Comparison of ENCODE assay signal across 8 cellular contexts in the genomic region with DNA sequence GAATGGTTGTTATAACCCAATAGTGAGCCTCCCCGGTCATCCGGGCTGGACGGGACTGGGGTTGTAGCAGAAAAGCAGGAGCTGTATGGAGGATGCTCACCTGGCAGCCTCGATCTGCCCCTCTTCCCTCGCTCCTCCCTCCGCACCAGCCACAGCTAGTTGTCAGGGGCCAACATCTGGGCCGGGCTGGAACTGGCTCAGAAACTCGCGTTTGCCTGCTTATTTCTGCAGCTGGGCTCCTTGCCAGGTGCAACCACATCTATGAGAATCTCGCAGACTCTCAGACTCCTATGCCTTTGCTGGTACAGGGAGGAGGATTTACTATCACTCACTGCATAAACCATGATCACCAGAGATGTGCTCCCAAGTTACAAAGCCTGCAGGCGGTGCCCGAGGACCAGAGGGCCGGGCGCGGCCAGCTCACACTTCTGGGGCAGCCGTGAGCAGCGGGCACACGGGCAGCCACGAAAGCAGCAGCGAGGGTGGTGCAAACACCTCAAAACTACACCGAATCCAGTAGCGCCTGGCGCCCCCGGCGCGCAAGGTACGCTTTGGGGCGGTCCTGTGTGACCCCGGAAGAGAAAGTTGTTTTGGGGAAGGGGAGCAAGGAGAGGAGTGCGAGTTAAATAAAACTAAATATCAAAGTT. TPM values are rescaled to one million over a fixed set of nuclear protein-coding genes. Genes with fewer than 3 reads are reported as not detected.
DNase-seq lines count a peak whose midpoint lies in the region; ATAC-seq, FAIRE-seq and TF ChIP-seq lines count a peak whose summit lies in the region.

No MANE protein-coding gene starts in this region.

- peak overlapping the region in 1 of 2 donors; percentile 57 for H3K27ac ChIP-seq in liver (ENCODE audit: low read depth in 1 of 2, low read length in 2 of 2)

- no peaks in the 10 kb centered on the region for H3K36me3 ChIP-seq in liver (ENCODE audit: control insufficient read depth in 4 of 4, insufficient read depth in 3 of 4, low read depth in 1 of 4, low read length in 3 of 4)

- peak overlapping the region; percentile 83 for H3K27ac Mint-ChIP-seq in activated CD4-positive, alpha-beta T cell treated with anti-CD3 and anti-CD28 coated beads for 36 hours

- intact Hi-C loops in activated CD4-positive, alpha-beta T cell treated with anti-CD3 and anti-CD28 coated beads for 36 hours (cut with DNase I, micrococcal nuclease), result loop anchor here (1.0 to 10.0 kb wide), 8 partner anchors 143 to 1497 kb away; a partner anchor contains a TSS

- H3K36me3 Mint-ChIP-seq in activated CD4-positive, alpha-beta T cell treated with anti-CD3 and anti-CD28 coated beads for 36 hours (ENCODE audit: low read depth), result no peaks in the 10 kb centered on the region

- H3K4me3 ChIP-seq in liver (ENCODE audit: low read depth in 1 of 3, low read length in 3 of 3), result peak overlapping the region; percentile 35 to 80 (median 76)

- peaks cover 0 to 3% (median under 1%) of the 10 kb centered on the region in 4 donors for H3K9me3 ChIP-seq in liver (ENCODE audit: control insufficient read depth in 4 of 4, low read length in 3 of 4)

- ATAC-seq in HG02943 (IDR thresholded peaks at IDR 0.05; ENCODE audit: low read depth, unreplicated experiment), result peak; percentile 61
- peak; percentile 62 for ATAC-seq in activated CD4-positive, alpha-beta T cell treated with anti-CD3 and anti-CD28 coated beads for 36 hours

- peak overlapping the region; percentile 90 for H3K4me3 Mint-ChIP-seq in activated CD4-positive, alpha-beta T cell treated with anti-CD3 and anti-CD28 coated beads for 36 hours

- CTCF ChIA-PET in activated CD4-positive, alpha-beta T cell treated with anti-CD3 and anti-CD28 coated beads for 36 hours (lab: Charles Lee), result interaction anchor here (0.6 to 3.2 kb wide), 6 partner anchors 23 to 162 kb away, joined by 3 to 17 read pairs (median 4); no protein-coding TSS in a partner anchor

- no peaks in the 10 kb centered on the region for H3K9me3 Mint-ChIP-seq in activated CD4-positive, alpha-beta T cell treated with anti-CD3 and anti-CD28 coated beads for 36 hours (ENCODE audit: low read depth)

- POLR2A ChIA-PET in activated CD4-positive, alpha-beta T cell treated with anti-CD3 and anti-CD28 coated beads for 36 hours (lab: Charles Lee), result interaction anchor here (0.5 kb wide), 1 partner anchor 167 kb away, joined by 4 read pairs; no protein-coding TSS in a partner anchor

- DNase-seq in ACHN, result peak; percentile 83
- DNase-seq in GM18507 (ENCODE audit: extremely low spot score, insufficient read length, low read depth), result peak; percentile 25
- DNase-seq in NCI-H2171 (lab: John Stamatoyannopoulos, UW), result peak; percentile 61
- DNase-seq in activated CD4-positive, alpha-beta T cell treated with anti-CD3 and anti-CD28 coated beads for 36 hours, result peak; percentile 69
- DNase-seq in dermis blood vessel endothelial cell, result peak; percentile 88
- DNase-seq in stimulated activated CD4-positive, alpha-beta T cell treated with anti-CD3 and anti-CD28 coated beads, Interleukin-4, amount 100 ng/mL, for 24 hours, result peak; percentile 40

- no peak for TF ChIP-seq CTCF in liver (IDR thresholded peaks at IDR 0.05; ENCODE audit: low read depth, low read length, missing input control)

- H3K27me3 ChIP-seq in liver (ENCODE audit: control insufficient read depth in 4 of 4, insufficient read depth in 4 of 4, low read length in 3 of 4), result peaks cover 0 to 11% (median 3%) of the 10 kb centered on the region in 4 donors

- H3K9ac ChIP-seq in liver (ENCODE audit: low read depth in 1 of 2, low read length in 2 of 2), result no peak overlapping the region

- peak; percentile 31 to 39 for TF ChIP-seq RAD21 in liver (IDR thresholded peaks at IDR 0.05)

- peaks cover 6 to 24% (median 19%) of the 10 kb centered on the region in 4 donors for H3K4me1 ChIP-seq in liver (ENCODE audit: control insufficient read depth in 4 of 4, insufficient read depth in 4 of 4, low read length in 3 of 4)

- peaks cover 17% of the 10 kb centered on the region for H3K4me1 Mint-ChIP-seq in activated CD4-positive, alpha-beta T cell treated with anti-CD3 and anti-CD28 coated beads for 36 hours

- in situ Hi-C loops in ACHN (cut with HindIII; ENCODE audit: low pct_ligation_motif_present, low pct_unique_long_range_greater_than_20kb, low sequenced_read_pairs), result no loop called here

- FAIRE-seq in GM18507 (lab: Jason Lieb, UNC), result no peak

- 2% methylated on average over 30 of the region's 30 CpGs for WGBS in liver

- H3K27me3 Mint-ChIP-seq in activated CD4-positive, alpha-beta T cell treated with anti-CD3 and anti-CD28 coated beads for 36 hours, result peaks cover 22% of the 10 kb centered on the region

TF ChIP-seq in liver, 16 proteins besides CTCF, POLR2A, EP300 and RAD21:
- TF ChIP-seq HNF4A (conservative IDR thresholded peaks at IDR 0.05) (no peak), TAF1 (conservative IDR thresholded peaks at IDR 0.05) (no peak), GABPA (IDR thresholded peaks at IDR 0.05 in 1 of 2, conservative IDR thresholded peaks at IDR 0.05 in 1 of 2) (no peak), YY1 (IDR thresholded peaks at IDR 0.05) (no peak), JUND (IDR thresholded peaks at IDR 0.05) (no peak), EGR1 (IDR thresholded peaks at IDR 0.05; ENCODE audit: low read depth in 2 of 2) (no peak)
- TF ChIP-seq, protein P1, sequence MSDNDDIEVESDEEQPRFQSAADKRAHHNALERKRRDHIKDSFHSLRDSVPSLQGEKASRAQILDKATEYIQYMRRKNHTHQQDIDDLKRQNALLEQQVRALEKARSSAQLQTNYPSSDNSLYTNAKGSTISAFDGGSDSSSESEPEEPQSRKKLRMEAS (IDR thresholded peaks at IDR 0.05), result no peak
- TF ChIP-seq, protein P2, sequence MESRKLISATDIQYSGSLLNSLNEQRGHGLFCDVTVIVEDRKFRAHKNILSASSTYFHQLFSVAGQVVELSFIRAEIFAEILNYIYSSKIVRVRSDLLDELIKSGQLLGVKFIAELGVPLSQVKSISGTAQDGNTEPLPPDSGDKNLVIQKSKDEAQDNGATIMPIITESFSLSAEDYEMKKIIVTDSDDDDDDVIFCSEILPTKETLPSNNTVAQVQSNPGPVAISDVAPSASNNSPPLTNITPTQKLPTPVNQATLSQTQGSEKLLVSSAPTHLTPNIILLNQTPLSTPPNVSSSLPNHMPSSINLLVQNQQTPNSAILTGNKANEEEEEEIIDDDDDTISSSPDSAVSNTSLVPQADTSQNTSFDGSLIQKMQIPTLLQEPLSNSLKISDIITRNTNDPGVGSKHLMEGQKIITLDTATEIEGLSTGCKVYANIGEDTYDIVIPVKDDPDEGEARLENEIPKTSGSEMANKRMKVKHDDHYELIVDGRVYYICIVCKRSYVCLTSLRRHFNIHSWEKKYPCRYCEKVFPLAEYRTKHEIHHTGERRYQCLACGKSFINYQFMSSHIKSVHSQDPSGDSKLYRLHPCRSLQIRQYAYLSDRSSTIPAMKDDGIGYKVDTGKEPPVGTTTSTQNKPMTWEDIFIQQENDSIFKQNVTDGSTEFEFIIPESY (IDR thresholded peaks at IDR 0.05), result no peak

RNA-seq across cellular contexts. Expression of a gene that starts 0.6 kb away (rescaled TPM):
- total RNA-seq in activated CD4-positive, alpha-beta T cell treated with anti-CD3 and anti-CD28 coated beads for 36 hours, result 1 to 10 TPM; 2.3 to 3.1 TPM
- total RNA-seq in dermis blood vessel endothelial cell, result 60.1 and 68.8 TPM in 2 replicates
- total RNA-seq in liver, result 1 to 10 TPM; 1.3 to 6.4 TPM
- under 1 TPM; 0.36 to 0.63 TPM for polyA plus RNA-seq in liver

Comparison
In these comparisons a context has a peak if more than half of its experiments do, and no peak if none do; other contexts are left out.
1. DNase-seq: peak in every context shown above with its lines; median percentile 88 in dermis blood vessel endothelial cell; 83 in ACHN; 69 in activated CD4-positive, alpha-beta T cell treated with anti-CD3 and anti-CD28 coated beads for 36 hours; 61 in NCI-H2171; 40 in stimulated activated CD4-positive, alpha-beta T cell treated with anti-CD3 and anti-CD28 coated beads, Interleukin-4, amount 100 ng/mL, for 24 hours; 25 in GM18507.